In the genomic region with DNA sequence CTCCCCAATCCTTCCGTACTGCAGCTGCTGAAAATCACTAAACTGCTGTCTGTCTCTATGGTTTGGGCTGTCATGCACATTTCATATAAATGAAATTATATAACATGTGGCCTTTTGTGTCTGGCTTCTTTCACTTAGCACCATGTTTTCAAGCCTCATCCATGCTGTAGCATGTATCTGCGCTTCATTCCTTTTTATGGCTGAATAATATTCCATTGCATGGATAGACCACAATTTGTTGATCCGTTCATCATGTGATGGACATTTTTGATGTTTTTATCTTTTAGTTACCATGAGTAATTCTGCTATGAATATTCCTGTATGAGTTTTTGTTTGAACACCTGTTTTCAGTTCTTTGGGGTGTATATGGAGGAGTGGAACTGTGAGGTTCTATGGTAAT, we compare ENCODE assay signal across 7 cellular contexts.
"Had no signal": no experiment of that assay in that cellular context is flagged by ENCODE, and none has a peak within 500 bp of the region (broad histone marks: within the 10 kb centered on the region; RNA-seq: fewer than 3 reads in every experiment).

No MANE protein-coding gene starts in this region.

- H3K27ac ChIP-seq: HL-60, KMS-11 had no signal

- FAIRE-seq: HepG2, HTR-8/SVneo had no signal

- ATAC-seq: HepG2 had no signal

- H3K4me2 ChIP-seq: KMS-11 had no signal

- DNase-seq: IMR-90, KBM-7, KG1 had no signal

- H3K9ac ChIP-seq: KMS-11 had no signal
